In genomic region chr6:12137480-12137879, GRCh38 we compare ENCODE assay signal across 11 cellular contexts.
DNase-seq lines count a peak whose midpoint lies in the region; ATAC-seq and TF ChIP-seq lines count a peak whose summit lies in the region.
"Had no signal": no experiment of that assay in that cellular context is flagged by ENCODE, and none has a peak within 500 bp of the region (broad histone marks: within the 10 kb centered on the region; RNA-seq: fewer than 3 reads in every experiment).

No MANE protein-coding gene starts in this region.

- H3K4me1 ChIP-seq in right lobe of liver, result peaks cover 0 to 13% (median 0%) of the 10 kb centered on the region in 4 donors

- TF ChIP-seq POLR2A in right lobe of liver (IDR thresholded peaks at IDR 0.05), result no peak

- 18% methylated on average over 1 of the region's 1 CpG for WGBS in right lobe of liver (ENCODE audit: insufficient coverage, low coverage, low lambda C conversion rate, missing lambda C conversion rate)

- no peaks in the 10 kb centered on the region for H3K27me3 ChIP-seq in right lobe of liver

- ATAC-seq in right lobe of liver (peak; percentile 64 to 88 (median 81)), HG02588 (IDR thresholded peaks at IDR 0.05; ENCODE audit: unreplicated experiment) (no peak), GM18907 (IDR thresholded peaks at IDR 0.05; ENCODE audit: unreplicated experiment) (no peak)

- DNase-seq in ACHN (peak; percentile 38), HT-29 (ENCODE audit: low spot score) (peak; percentile 45), cerebellum (ENCODE audit: low spot score) (peak; percentile 22), right lobe of liver (peak; percentile 42 to 73 (median 54)), iPS-NIHi11 (ENCODE audit: low spot score) (no peak), HPDE6-E6E7 (ENCODE audit: extremely low spot score) (no peak)
- DNase-seq: activated effector memory CD4-positive, alpha-beta T cell treated with Interleukin-2 at 50 U/mL for 16 hours; foreskin melanocyte; NCI-H446 treated with DMSO at 0.1 percent for 48 hours had no signal

- no peaks in the 10 kb centered on the region for H3K9me3 ChIP-seq in right lobe of liver

- H3K36me3 ChIP-seq in right lobe of liver, result peaks cover 0 to 17% (median 2%) of the 10 kb centered on the region in 4 donors

- in situ Hi-C loops in ACHN (cut with HindIII; ENCODE audit: low pct_ligation_motif_present, low pct_unique_long_range_greater_than_20kb, low sequenced_read_pairs), result no loop called here

- H3K4me3 ChIP-seq in right lobe of liver, result no peak overlapping the region

- H3K27ac ChIP-seq in right lobe of liver, result no peak overlapping the region

- TF ChIP-seq CTCF in right lobe of liver (IDR thresholded peaks at IDR 0.05), result no peak

- intact Hi-C loops in right lobe of liver (cut with DNase I), result no loop called here

Comparison
In these comparisons a context has a peak if more than half of its experiments do, and no peak if none do; other contexts are left out.
1. DNase-seq: peak in ACHN (single experiment), HT-29 (single experiment), cerebellum (single experiment) and right lobe of liver (3 of 3); none in iPS-NIHi11 (single experiment) and HPDE6-E6E7 (single experiment).
2. ATAC-seq: peak in right lobe of liver (4 of 4); none in HG02588 (single experiment) and GM18907 (single experiment).